ENCODE assay signal across 2 cellular contexts in the genomic region with DNA sequence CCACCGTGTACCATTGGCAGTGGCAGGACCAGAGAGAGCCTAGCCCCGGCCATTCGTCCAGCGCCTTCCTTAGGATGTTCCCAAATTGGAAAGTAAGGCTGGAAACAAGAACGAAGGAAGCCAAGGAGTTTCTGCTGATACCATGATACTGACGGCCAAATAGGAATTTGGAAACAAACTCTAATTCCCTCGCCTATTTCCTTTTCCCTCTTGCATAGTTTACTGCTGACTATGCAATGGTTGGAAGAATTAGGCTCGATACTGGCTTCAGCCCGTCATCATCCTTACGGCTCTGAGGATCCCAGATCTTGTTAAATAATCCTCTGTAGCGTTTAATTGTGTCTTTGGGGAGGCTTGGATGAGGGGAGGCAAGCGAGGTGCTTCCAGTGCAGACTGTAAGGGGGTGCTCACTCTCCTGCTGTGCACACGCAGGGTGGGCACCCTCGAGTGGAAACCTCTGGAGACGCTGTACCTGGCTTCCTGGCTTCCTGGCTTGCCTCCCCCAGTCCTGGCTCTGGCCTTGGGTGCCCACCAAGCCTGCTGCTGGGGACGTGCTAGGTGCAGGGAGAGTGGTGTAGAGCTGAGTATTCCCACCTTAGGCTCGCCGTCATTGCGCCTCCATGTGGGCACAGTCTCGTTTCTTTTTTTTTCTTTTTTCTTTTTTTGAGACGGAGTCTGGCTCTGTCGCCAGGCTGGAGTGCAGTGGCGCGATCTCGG.
TF ChIP-seq lines count a peak whose summit lies in the region.

No MANE protein-coding gene starts in this region.

TF ChIP-seq in HepG2, 621 proteins besides CTCF, POLR2A, EP300 and RAD21:
- peak; percentile 64 for TF ChIP-seq MAFF (IDR thresholded peaks at IDR 0.05; ENCODE audit: low read depth, low read length)
- no peak for TF ChIP-seq RARG (CRISPR knock-in tag; IDR thresholded peaks at IDR 0.05; ENCODE audit: low read depth)
- no peak for TF ChIP-seq ZMYM2 (CRISPR knock-in tag; IDR thresholded peaks at IDR 0.05)
- TF ChIP-seq GTF2F1 (IDR thresholded peaks at IDR 0.05; ENCODE audit: low read length): no peak
- peak; percentile 71 to 74 for TF ChIP-seq MAFK (conservative IDR thresholded peaks at IDR 0.05 in 1 of 2, IDR thresholded peaks at IDR 0.05 in 1 of 2; ENCODE audit: low read length in 2 of 2)

TF ChIP-seq in K562, 482 proteins besides CTCF, POLR2A, EP300 and RAD21 (continues in another document):
- TF ChIP-seq NCOA6 (IDR thresholded peaks at IDR 0.05) (no peak), HMGN3 (IDR thresholded peaks at IDR 0.05; ENCODE audit: borderline replicate concordance, extremely low read depth, insufficient read length, low read depth, low read length) (peak; percentile 30), ZNF384 (IDR thresholded peaks at IDR 0.05; ENCODE audit: low read depth, low read length) (peak; percentile 49; the same call in 1 of the 2 replicates), L3MBTL2 (IDR thresholded peaks at IDR 0.05) (peak; percentile 37), NFE2L1 (tag; IDR thresholded peaks at IDR 0.05; ENCODE audit: borderline replicate concordance, low read depth) (no peak), ZKSCAN1 (IDR thresholded peaks at IDR 0.05; ENCODE audit: low read depth, low read length) (no peak), ZNF133 (CRISPR knock-in tag; IDR thresholded peaks at IDR 0.05) (no peak), ZBED1 (IDR thresholded peaks at IDR 0.05) (no peak), ZNF668 (CRISPR knock-in tag; IDR thresholded peaks at IDR 0.05) (no peak), RBM25 (IDR thresholded peaks at IDR 0.05; ENCODE audit: low read depth, low read length, severe bottlenecking) (no peak), HMG20B (CRISPR knock-in tag; IDR thresholded peaks at IDR 0.05) (no peak), MYNN (IDR thresholded peaks at IDR 0.05) (no peak), MYNN (CRISPR knock-in tag; IDR thresholded peaks at IDR 0.05) (no peak), SMAD4 (CRISPR knock-in tag; conservative IDR thresholded peaks at IDR 0.05) (0 out of 2 replicates have a peak, but pooled peaks have one; percentile 23), ARHGAP35 (IDR thresholded peaks at IDR 0.05; ENCODE audit: partially characterized antibody) (no peak), SMARCA4 (IDR thresholded peaks at IDR 0.05) (peak; percentile 13; the same call in 1 of the 2 replicates), COPS2 (conservative IDR thresholded peaks at IDR 0.05) (no peak), ZKSCAN8 (CRISPR knock-in tag; IDR thresholded peaks at IDR 0.05) (no peak), CC2D1A (IDR thresholded peaks at IDR 0.05) (no peak), HNRNPUL1 (IDR thresholded peaks at IDR 0.05; ENCODE audit: low read length) (no peak), LARP7 (IDR thresholded peaks at IDR 0.05) (0 out of 2 replicates have a peak, but pooled peaks have one; percentile 21), ZNF12 (CRISPR knock-in tag; IDR thresholded peaks at IDR 0.05) (no peak), MAFK (IDR thresholded peaks at IDR 0.05; ENCODE audit: low read length) (0 out of 2 replicates have a peak, but pooled peaks have one; percentile 14), CREBBP (IDR thresholded peaks at IDR 0.05; ENCODE audit: low read depth, low read length) (no peak), GATAD2B (IDR thresholded peaks at IDR 0.05; ENCODE audit: borderline replicate concordance) (no peak), EHMT2 (IDR thresholded peaks at IDR 0.05) (0 out of 2 replicates have a peak, but pooled peaks have one; percentile 23), ZNF445 (CRISPR knock-in tag; IDR thresholded peaks at IDR 0.05; ENCODE audit: low read depth) (no peak), ZNF316 (IDR thresholded peaks at IDR 0.05) (peak; percentile 90), HIVEP1 (CRISPR knock-in tag; IDR thresholded peaks at IDR 0.05) (no peak), SOX6 (IDR thresholded peaks at IDR 0.05) (no peak), HDGF (IDR thresholded peaks at IDR 0.05) (no peak)
- TF ChIP-seq, protein P1, sequence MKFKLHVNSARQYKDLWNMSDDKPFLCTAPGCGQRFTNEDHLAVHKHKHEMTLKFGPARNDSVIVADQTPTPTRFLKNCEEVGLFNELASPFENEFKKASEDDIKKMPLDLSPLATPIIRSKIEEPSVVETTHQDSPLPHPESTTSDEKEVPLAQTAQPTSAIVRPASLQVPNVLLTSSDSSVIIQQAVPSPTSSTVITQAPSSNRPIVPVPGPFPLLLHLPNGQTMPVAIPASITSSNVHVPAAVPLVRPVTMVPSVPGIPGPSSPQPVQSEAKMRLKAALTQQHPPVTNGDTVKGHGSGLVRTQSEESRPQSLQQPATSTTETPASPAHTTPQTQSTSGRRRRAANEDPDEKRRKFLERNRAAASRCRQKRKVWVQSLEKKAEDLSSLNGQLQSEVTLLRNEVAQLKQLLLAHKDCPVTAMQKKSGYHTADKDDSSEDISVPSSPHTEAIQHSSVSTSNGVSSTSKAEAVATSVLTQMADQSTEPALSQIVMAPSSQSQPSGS (CRISPR knock-in tag; IDR thresholded peaks at IDR 0.05): no peak
- TF ChIP-seq, protein P2, sequence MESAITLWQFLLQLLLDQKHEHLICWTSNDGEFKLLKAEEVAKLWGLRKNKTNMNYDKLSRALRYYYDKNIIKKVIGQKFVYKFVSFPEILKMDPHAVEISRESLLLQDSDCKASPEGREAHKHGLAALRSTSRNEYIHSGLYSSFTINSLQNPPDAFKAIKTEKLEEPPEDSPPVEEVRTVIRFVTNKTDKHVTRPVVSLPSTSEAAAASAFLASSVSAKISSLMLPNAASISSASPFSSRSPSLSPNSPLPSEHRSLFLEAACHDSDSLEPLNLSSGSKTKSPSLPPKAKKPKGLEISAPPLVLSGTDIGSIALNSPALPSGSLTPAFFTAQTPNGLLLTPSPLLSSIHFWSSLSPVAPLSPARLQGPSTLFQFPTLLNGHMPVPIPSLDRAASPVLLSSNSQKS (CRISPR knock-in tag; IDR thresholded peaks at IDR 0.05): no peak
- TF ChIP-seq, protein P3, sequence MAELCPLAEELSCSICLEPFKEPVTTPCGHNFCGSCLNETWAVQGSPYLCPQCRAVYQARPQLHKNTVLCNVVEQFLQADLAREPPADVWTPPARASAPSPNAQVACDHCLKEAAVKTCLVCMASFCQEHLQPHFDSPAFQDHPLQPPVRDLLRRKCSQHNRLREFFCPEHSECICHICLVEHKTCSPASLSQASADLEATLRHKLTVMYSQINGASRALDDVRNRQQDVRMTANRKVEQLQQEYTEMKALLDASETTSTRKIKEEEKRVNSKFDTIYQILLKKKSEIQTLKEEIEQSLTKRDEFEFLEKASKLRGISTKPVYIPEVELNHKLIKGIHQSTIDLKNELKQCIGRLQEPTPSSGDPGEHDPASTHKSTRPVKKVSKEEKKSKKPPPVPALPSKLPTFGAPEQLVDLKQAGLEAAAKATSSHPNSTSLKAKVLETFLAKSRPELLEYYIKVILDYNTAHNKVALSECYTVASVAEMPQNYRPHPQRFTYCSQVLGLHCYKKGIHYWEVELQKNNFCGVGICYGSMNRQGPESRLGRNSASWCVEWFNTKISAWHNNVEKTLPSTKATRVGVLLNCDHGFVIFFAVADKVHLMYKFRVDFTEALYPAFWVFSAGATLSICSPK (IDR thresholded peaks at IDR 0.05; ENCODE audit: borderline replicate concordance): no peak
- TF ChIP-seq, protein P4, sequence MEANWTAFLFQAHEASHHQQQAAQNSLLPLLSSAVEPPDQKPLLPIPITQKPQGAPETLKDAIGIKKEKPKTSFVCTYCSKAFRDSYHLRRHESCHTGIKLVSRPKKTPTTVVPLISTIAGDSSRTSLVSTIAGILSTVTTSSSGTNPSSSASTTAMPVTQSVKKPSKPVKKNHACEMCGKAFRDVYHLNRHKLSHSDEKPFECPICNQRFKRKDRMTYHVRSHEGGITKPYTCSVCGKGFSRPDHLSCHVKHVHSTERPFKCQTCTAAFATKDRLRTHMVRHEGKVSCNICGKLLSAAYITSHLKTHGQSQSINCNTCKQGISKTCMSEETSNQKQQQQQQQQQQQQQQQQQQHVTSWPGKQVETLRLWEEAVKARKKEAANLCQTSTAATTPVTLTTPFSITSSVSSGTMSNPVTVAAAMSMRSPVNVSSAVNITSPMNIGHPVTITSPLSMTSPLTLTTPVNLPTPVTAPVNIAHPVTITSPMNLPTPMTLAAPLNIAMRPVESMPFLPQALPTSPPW (CRISPR knock-in tag; IDR thresholded peaks at IDR 0.05): no peak
- TF ChIP-seq, protein P5, sequence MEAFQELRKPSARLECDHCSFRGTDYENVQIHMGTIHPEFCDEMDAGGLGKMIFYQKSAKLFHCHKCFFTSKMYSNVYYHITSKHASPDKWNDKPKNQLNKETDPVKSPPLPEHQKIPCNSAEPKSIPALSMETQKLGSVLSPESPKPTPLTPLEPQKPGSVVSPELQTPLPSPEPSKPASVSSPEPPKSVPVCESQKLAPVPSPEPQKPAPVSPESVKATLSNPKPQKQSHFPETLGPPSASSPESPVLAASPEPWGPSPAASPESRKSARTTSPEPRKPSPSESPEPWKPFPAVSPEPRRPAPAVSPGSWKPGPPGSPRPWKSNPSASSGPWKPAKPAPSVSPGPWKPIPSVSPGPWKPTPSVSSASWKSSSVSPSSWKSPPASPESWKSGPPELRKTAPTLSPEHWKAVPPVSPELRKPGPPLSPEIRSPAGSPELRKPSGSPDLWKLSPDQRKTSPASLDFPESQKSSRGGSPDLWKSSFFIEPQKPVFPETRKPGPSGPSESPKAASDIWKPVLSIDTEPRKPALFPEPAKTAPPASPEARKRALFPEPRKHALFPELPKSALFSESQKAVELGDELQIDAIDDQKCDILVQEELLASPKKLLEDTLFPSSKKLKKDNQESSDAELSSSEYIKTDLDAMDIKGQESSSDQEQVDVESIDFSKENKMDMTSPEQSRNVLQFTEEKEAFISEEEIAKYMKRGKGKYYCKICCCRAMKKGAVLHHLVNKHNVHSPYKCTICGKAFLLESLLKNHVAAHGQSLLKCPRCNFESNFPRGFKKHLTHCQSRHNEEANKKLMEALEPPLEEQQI (IDR thresholded peaks at IDR 0.05): no peak
- TF ChIP-seq, protein P6, sequence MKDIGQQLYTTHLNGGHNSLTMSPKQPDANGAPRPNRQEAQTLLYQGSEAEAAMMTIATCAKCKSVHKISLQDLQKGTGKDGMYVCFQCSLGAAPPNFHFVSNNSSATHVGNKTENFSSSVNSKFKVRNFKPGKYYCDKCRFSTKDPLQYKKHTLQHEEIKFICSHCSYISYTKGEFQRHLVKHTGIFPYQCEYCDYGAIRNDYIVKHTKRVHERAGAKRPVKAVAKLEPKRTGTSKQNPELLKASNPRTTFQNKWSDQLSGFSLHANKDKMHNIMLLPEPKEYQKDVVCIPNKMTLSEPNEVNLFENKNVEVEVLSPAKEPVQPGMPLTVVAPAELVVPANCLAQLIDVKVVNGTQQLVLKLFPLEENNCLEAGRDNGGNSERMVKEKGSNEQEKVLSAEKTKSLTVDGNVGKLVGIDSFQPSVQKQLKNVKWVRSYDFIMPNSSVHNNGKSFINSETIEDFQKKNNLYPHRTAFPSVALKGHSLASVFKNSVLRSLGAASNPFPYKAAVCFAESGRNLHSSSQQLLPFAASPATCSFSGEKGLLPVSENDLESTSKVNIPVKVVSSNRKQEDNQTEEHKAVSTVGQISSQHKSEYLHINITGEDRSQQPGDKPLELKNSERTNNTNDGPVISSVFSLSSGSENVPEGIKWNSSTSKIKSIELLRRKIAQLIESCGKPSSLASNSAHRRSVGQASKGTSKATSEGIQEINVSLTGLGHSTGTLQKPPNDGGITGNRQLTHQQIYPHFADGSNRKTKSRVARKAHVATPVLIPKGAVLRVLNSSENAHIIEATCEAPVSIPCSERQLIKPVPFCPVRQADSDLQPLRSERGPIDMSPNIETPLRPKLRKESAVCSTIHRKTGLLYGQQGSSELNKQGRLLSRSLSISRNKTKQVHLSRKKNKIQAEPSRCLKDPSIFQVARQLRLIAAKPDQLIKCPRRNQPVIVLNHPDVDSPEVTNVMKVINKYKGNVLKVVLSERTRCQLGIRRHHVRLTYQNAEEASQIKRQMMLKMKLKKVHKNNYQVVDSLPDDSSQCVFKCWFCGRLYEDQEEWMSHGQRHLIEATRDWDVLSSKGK (CRISPR knock-in tag; IDR thresholded peaks at IDR 0.05): no peak
- TF ChIP-seq, protein P7, sequence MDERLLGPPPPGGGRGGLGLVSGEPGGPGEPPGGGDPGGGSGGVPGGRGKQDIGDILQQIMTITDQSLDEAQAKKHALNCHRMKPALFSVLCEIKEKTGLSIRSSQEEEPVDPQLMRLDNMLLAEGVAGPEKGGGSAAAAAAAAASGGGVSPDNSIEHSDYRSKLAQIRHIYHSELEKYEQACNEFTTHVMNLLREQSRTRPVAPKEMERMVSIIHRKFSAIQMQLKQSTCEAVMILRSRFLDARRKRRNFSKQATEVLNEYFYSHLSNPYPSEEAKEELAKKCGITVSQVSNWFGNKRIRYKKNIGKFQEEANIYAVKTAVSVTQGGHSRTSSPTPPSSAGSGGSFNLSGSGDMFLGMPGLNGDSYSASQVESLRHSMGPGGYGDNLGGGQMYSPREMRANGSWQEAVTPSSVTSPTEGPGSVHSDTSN (CRISPR knock-in tag; IDR thresholded peaks at IDR 0.05; ENCODE audit: low read depth): no peak
- TF ChIP-seq, protein P7 (tag; conservative IDR thresholded peaks at IDR 0.05; ENCODE audit: low read depth): no peak
- TF ChIP-seq, protein P8, sequence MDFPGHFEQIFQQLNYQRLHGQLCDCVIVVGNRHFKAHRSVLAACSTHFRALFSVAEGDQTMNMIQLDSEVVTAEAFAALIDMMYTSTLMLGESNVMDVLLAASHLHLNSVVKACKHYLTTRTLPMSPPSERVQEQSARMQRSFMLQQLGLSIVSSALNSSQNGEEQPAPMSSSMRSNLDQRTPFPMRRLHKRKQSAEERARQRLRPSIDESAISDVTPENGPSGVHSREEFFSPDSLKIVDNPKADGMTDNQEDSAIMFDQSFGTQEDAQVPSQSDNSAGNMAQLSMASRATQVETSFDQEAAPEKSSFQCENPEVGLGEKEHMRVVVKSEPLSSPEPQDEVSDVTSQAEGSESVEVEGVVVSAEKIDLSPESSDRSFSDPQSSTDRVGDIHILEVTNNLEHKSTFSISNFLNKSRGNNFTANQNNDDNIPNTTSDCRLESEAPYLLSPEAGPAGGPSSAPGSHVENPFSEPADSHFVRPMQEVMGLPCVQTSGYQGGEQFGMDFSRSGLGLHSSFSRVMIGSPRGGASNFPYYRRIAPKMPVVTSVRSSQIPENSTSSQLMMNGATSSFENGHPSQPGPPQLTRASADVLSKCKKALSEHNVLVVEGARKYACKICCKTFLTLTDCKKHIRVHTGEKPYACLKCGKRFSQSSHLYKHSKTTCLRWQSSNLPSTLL (IDR thresholded peaks at IDR 0.05): no peak
- TF ChIP-seq, protein P9, sequence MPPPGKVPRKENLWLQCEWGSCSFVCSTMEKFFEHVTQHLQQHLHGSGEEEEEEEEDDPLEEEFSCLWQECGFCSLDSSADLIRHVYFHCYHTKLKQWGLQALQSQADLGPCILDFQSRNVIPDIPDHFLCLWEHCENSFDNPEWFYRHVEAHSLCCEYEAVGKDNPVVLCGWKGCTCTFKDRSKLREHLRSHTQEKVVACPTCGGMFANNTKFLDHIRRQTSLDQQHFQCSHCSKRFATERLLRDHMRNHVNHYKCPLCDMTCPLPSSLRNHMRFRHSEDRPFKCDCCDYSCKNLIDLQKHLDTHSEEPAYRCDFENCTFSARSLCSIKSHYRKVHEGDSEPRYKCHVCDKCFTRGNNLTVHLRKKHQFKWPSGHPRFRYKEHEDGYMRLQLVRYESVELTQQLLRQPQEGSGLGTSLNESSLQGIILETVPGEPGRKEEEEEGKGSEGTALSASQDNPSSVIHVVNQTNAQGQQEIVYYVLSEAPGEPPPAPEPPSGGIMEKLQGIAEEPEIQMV (tag; conservative IDR thresholded peaks at IDR 0.05; ENCODE audit: low read depth): no peak
